In the genomic region with DNA sequence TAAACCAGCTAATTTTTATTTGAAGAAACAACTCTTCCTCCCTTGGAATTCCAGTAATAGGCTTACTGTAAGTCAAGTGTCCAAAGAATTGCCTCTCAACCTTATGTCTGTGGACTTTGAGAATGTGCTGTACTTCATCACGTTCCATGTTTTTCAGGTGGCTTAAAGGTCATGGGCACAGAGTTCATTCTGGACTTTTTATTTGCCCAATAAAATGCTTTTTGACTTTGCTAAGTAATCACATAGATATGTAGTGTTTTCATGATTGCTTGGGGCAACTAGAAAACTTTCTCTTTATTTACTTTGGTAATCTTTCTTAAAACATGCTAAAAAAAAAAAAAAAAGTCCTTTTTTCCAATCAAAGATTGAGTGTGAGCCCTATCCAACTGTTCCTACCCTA, we compare ENCODE assay signal across 1 cellular context.
TF ChIP-seq lines count a peak whose summit lies in the region.

No MANE protein-coding gene starts in this region.

TF ChIP-seq in HepG2, 621 proteins besides CTCF, POLR2A, EP300 and RAD21 (continued from another document):
- peak; percentile 57; the same call in 1 of the 2 replicates for TF ChIP-seq HNF4A (CRISPR knock-in tag; IDR thresholded peaks at IDR 0.05)
